Comparison of ENCODE assay signal across 1 cellular context in genomic region chr21:45590726-45591618, GRCh38.
TF ChIP-seq lines count a peak whose summit lies in the region.

No MANE protein-coding gene starts in this region.

TF ChIP-seq in GM12878, 131 proteins besides CTCF, POLR2A, EP300 and RAD21 (continued from another document):
- TF ChIP-seq PRDM15 (CRISPR knock-in tag; IDR thresholded peaks at IDR 0.05) (no peak), RCOR1 (conservative IDR thresholded peaks at IDR 0.05; ENCODE audit: low read depth, low read length) (no peak), BACH1 (IDR thresholded peaks at IDR 0.05; ENCODE audit: borderline replicate concordance) (0 out of 2 replicates have a peak, but pooled peaks have one; percentile 13), POLR2AphosphoS5 (IDR thresholded peaks at IDR 0.05; ENCODE audit: low read length) (no peak), ZBED1 (IDR thresholded peaks at IDR 0.05; ENCODE audit: borderline replicate concordance) (no peak), NBN (IDR thresholded peaks at IDR 0.05) (peak; percentile 32), CBFB (IDR thresholded peaks at IDR 0.05; ENCODE audit: low read depth) (no peak), RFX5 (IDR thresholded peaks at IDR 0.05; ENCODE audit: low read depth, low read length) (no peak), RAD51 (IDR thresholded peaks at IDR 0.05) (no peak), HDAC2 (IDR thresholded peaks at IDR 0.05) (no peak), CEBPZ (IDR thresholded peaks at IDR 0.05; ENCODE audit: low read depth, low read length) (no peak)
